In genomic region chr12:50055831-50056628, GRCh38 we compare ENCODE assay signal across 8 cellular contexts. TPM values are rescaled to one million over a fixed set of nuclear protein-coding genes. Genes with fewer than 3 reads are reported as not detected.
DNase-seq lines count a peak whose midpoint lies in the region; ATAC-seq and TF ChIP-seq lines count a peak whose summit lies in the region.

No MANE protein-coding gene starts in this region.

- H3K27me3 ChIP-seq in HCT116 (ENCODE audit: insufficient read depth, low read length), result no peaks in the 10 kb centered on the region; the same call in 1 of the 2 replicates
- peaks cover 85% of the 10 kb centered on the region for H3K27me3 ChIP-seq in NT2/D1 (ENCODE audit: insufficient read depth, insufficient read length)
- peaks cover 59% of the 10 kb centered on the region for H3K27me3 ChIP-seq in neutrophil

- peak overlapping the region in 1 of 7 donors; percentile 65 for H3K27ac Mint-ChIP-seq in CD14-positive monocyte
- no peak overlapping the region for H3K27ac Mint-ChIP-seq in activated T-cell treated with anti-CD3 and anti-CD28 coated beads, Interleukin-2, amount 50 U/mL, for 72 hours
- H3K27ac Mint-ChIP-seq in type B pancreatic cell, result peak overlapping the region; percentile 18

- POLR2A ChIA-PET in HCT116 (lab: Charles Lee), result interaction anchor here (1.0 to 1.4 kb wide), 2 partner anchors 189 to 315 kb away, joined by 3 read pairs; partner anchors contain the start of gene TMBIM6

- H3K36me3 ChIP-seq in HCT116 (ENCODE audit: control insufficient read depth in 1 of 2, insufficient read depth in 2 of 2, low read length in 2 of 2) (peaks cover 0 to 13% of the 10 kb centered on the region in 2 experiments; a peak in 1 of 4 replicates), NT2/D1 (ENCODE audit: insufficient read depth, insufficient read length, low read length) (no peaks in the 10 kb centered on the region), neutrophil (no peaks in the 10 kb centered on the region)

- no peaks in the 10 kb centered on the region for H3K9me3 ChIP-seq in HCT116 (ENCODE audit: control insufficient read depth in 1 of 2, insufficient read depth in 1 of 2, low read depth in 1 of 2, low read length in 2 of 2)
- no peaks in the 10 kb centered on the region for H3K9me3 ChIP-seq in NT2/D1 (ENCODE audit: insufficient read depth, low read length)
- no peaks in the 10 kb centered on the region for H3K9me3 ChIP-seq in neutrophil

- no peak for TF ChIP-seq POLR2A in HCT116 (IDR thresholded peaks at IDR 0.05; ENCODE audit: borderline replicate concordance, extremely low read depth, insufficient read depth, insufficient read length)

- TF ChIP-seq RAD21 in HCT116 (IDR thresholded peaks at IDR 0.05; ENCODE audit: low read depth), result peak; percentile 90

- peak; percentile 99 for TF ChIP-seq CTCF in CD14-positive monocyte (IDR thresholded peaks at IDR 0.05)
- TF ChIP-seq CTCF in HCT116 (IDR thresholded peaks at IDR 0.05 in 2 of 3, conservative IDR thresholded peaks at IDR 0.05 in 1 of 3; ENCODE audit: borderline replicate concordance in 1 of 3, insufficient read depth in 1 of 3, low read depth in 2 of 3, low read length in 2 of 3), result peak; percentile 91 to 98 (median 96)
- peak; percentile 91 for TF ChIP-seq CTCF in neutrophil (IDR thresholded peaks at IDR 0.05)
- peak; percentile 97 for TF ChIP-seq CTCF in type B pancreatic cell (conservative IDR thresholded peaks at IDR 0.05)

- RAD21 ChIA-PET in HCT116 (lab: Charles Lee; ENCODE audit: low non-redundant PET in 1 of 2, low total read pairs in 2 of 2, uncharacterized antibody in 2 of 2, unreplicated experiment in 2 of 2), result interaction anchor here (1.0 to 2.1 kb wide), 5 partner anchors 17 to 110 kb away, joined by 3 to 8 read pairs (median 5); no protein-coding TSS in a partner anchor

- no peak overlapping the region for H3K4me3 ChIP-seq in HCT116 (replicated peaks in 1 of 2; ENCODE audit: low read depth in 1 of 2, low read length in 2 of 2)
- no peak overlapping the region for H3K4me3 ChIP-seq in NT2/D1 (ENCODE audit: insufficient read length, low read depth)
- H3K4me3 ChIP-seq in neutrophil (ENCODE audit: low read depth in 1 of 2, low read length in 1 of 2), result no peak overlapping the region

- intact Hi-C loops in CD14-positive monocyte (cut with micrococcal nuclease), result loop anchor here (2.0 to 5.0 kb wide), 2 partner anchors 89 kb away; no protein-coding TSS in a partner anchor
- intact Hi-C loops in HCT116 (cut with micrococcal nuclease), result loop anchor here (1.0 to 5.0 kb wide), 3 partner anchors 89 to 280 kb away; no protein-coding TSS in a partner anchor

- H3K4me1 ChIP-seq in HCT116 (ENCODE audit: control insufficient read depth in 1 of 2, insufficient read depth in 2 of 2, low read length in 2 of 2), result peaks cover 15 to 25% of the 10 kb centered on the region in 2 experiments; a peak in 3 of 4 replicates
- peaks cover 24% of the 10 kb centered on the region for H3K4me1 ChIP-seq in NT2/D1 (ENCODE audit: insufficient read depth, insufficient read length)
- H3K4me1 ChIP-seq in neutrophil (ENCODE audit: control insufficient read depth in 1 of 2, insufficient read depth in 1 of 2, low read depth in 1 of 2, low read length in 1 of 2), result peaks cover 28 to 37% of the 10 kb centered on the region in 2 experiments

- H3K27ac ChIP-seq in HCT116 (ENCODE audit: low read depth, low read length) (no peak overlapping the region; the same call in 1 of the 2 replicates), neutrophil (no peak overlapping the region)

- CTCF ChIA-PET in HCT116 (lab: Charles Lee), result interaction anchor here (0.8 to 3.6 kb wide), 13 partner anchors 9 to 278 kb away, joined by 3 to 39 read pairs (median 5); partner anchors contain the start of gene SMARCD1

- ATAC-seq in HCT116 (peak; percentile 61), HG02981 (IDR thresholded peaks at IDR 0.05; ENCODE audit: unreplicated experiment) (no peak)
- peak; percentile 24 to 34 for ATAC-seq in activated T-cell treated with anti-CD3 and anti-CD28 coated beads, Interleukin-2, amount 50 U/mL, for 72 hours (replicated peaks in 1 of 2)

- peak overlapping the region; percentile 92 for H2AFZ ChIP-seq in HCT116 (ENCODE audit: low read depth, low read length, poor library complexity, severe bottlenecking)

- H3K9me3 Mint-ChIP-seq in CD14-positive monocyte (peaks cover 0 to 17% (median 5%) of the 10 kb centered on the region in 7 donors), type B pancreatic cell (no peaks in the 10 kb centered on the region)
- H3K9me3 Mint-ChIP-seq in activated T-cell treated with anti-CD3 and anti-CD28 coated beads, Interleukin-2, amount 50 U/mL, for 72 hours, result no peaks in the 10 kb centered on the region

- H3K4me1 Mint-ChIP-seq in CD14-positive monocyte (peaks cover 50% of the 10 kb centered on the region), type B pancreatic cell (ENCODE audit: unreplicated experiment) (peaks cover 18% of the 10 kb centered on the region)
- peaks cover 48% of the 10 kb centered on the region for H3K4me1 Mint-ChIP-seq in activated T-cell treated with anti-CD3 and anti-CD28 coated beads, Interleukin-2, amount 50 U/mL, for 72 hours (ENCODE audit: low read depth)

- H3K4me3 Mint-ChIP-seq in CD14-positive monocyte (peak overlapping the region; percentile 48 to 96), type B pancreatic cell (peak overlapping the region; percentile 69)
- H3K4me3 Mint-ChIP-seq in activated T-cell treated with anti-CD3 and anti-CD28 coated beads, Interleukin-2, amount 50 U/mL, for 72 hours, result peak overlapping the region; percentile 80 to 87

- BruUV-seq in HCT116 (replicated peaks; lab: Mats Ljungman, UMichigan), result no TSS peak

- H3K36me3 Mint-ChIP-seq in CD14-positive monocyte (peaks cover 5 to 6% of the 10 kb centered on the region in 2 donors), type B pancreatic cell (peaks cover 3% of the 10 kb centered on the region)
- peaks cover under 1 to 3% of the 10 kb centered on the region in 2 donors for H3K36me3 Mint-ChIP-seq in activated T-cell treated with anti-CD3 and anti-CD28 coated beads, Interleukin-2, amount 50 U/mL, for 72 hours (ENCODE audit: insufficient read depth in 2 of 2)

- no peaks in the 10 kb centered on the region for H3K79me2 ChIP-seq in HCT116 (ENCODE audit: insufficient read depth, low read length)

- H3K27me3 Mint-ChIP-seq in CD14-positive monocyte (ENCODE audit: low read depth in 3 of 3), result peaks cover 41 to 52% (median 41%) of the 10 kb centered on the region in 3 donors
- H3K27me3 Mint-ChIP-seq in activated T-cell treated with anti-CD3 and anti-CD28 coated beads, Interleukin-2, amount 50 U/mL, for 72 hours (ENCODE audit: low read depth), result peaks cover 37% of the 10 kb centered on the region
- peaks cover 66% of the 10 kb centered on the region for H3K27me3 Mint-ChIP-seq in type B pancreatic cell

- peak overlapping the region; percentile 99 for H3K4me2 ChIP-seq in HCT116 (ENCODE audit: low read length)

- no peak for DNase-seq in CD14-positive monocyte (ENCODE audit: low spot score)
- peak; percentile 48 for DNase-seq in HCT116 (ENCODE audit: low read depth, low spot score)
- DNase-seq in NT2/D1 (ENCODE audit: low read depth, low spot score), result no peak
- DNase-seq in activated T-cell treated with anti-CD3 and anti-CD28 coated beads, Interleukin-2, amount 50 U/mL, for 72 hours, result peak; percentile 62 to 69
- peak; percentile 28 for DNase-seq in fibroblast of the conjunctiva (ENCODE audit: low read depth)
- no peak for DNase-seq in type B pancreatic cell (ENCODE audit: extremely low spot score, unreplicated experiment)

- no peaks in the 10 kb centered on the region for H4K20me1 ChIP-seq in HCT116 (ENCODE audit: insufficient read depth)

- H3K9ac ChIP-seq in HCT116 (ENCODE audit: low read length) (peak overlapping the region; percentile 42), NT2/D1 (ENCODE audit: insufficient read length, low read depth) (peak overlapping the region; percentile 27)

- no peaks in the 10 kb centered on the region for H3K9me2 ChIP-seq in HCT116 (ENCODE audit: insufficient read depth)

TF ChIP-seq in HCT116, 20 proteins besides CTCF, POLR2A, EP300 and RAD21:
- TF ChIP-seq YY1 (IDR thresholded peaks at IDR 0.05; ENCODE audit: extremely low read depth, insufficient replicate concordance, low read depth, low read length), result peak; percentile 28
- TF ChIP-seq, protein P1, sequence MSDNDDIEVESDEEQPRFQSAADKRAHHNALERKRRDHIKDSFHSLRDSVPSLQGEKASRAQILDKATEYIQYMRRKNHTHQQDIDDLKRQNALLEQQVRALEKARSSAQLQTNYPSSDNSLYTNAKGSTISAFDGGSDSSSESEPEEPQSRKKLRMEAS (IDR thresholded peaks at IDR 0.05), result peak; percentile 95
- TF ChIP-seq ATF3 (IDR thresholded peaks at IDR 0.05), result no peak

RNA-seq across cellular contexts. Expression of gene ASIC1, which starts 1.4 kb away (rescaled TPM):
- not detected for polyA plus RNA-seq in CD14-positive monocyte
- total RNA-seq in HCT116 (2021; ENCODE audit: unreplicated experiment) (28.9 TPM), type B pancreatic cell (ENCODE audit: low replicate concordance) (5.5 and 18.1 TPM in 2 replicates)
- 22.5 and 25.3 TPM in 2 replicates for polyA plus RNA-seq in HCT116 (2012)
- 10 to 100 TPM in 1 of 2 donors, 1 to 10 TPM in 1; 5.8 to 12.4 TPM for total RNA-seq in activated T-cell treated with anti-CD3 and anti-CD28 coated beads, Interleukin-2, amount 50 U/mL, for 72 hours

RNA-seq across cellular contexts. Expression of gene SMARCD1, which starts 29.1 kb away (rescaled TPM):
- 1 to 10 TPM; 3.7 to 7.8 TPM for polyA plus RNA-seq in CD14-positive monocyte
- 64.8 TPM for total RNA-seq in HCT116 (2021; ENCODE audit: unreplicated experiment)
- polyA plus RNA-seq in HCT116 (2012), result 34.5 and 37.9 TPM in 2 replicates
- 100 to 1,000 TPM in 1 of 2 donors, 10 to 100 TPM in 1; 91.0 to 111 TPM for total RNA-seq in activated T-cell treated with anti-CD3 and anti-CD28 coated beads, Interleukin-2, amount 50 U/mL, for 72 hours
- 55.0 and 100 TPM in 2 replicates for total RNA-seq in type B pancreatic cell (ENCODE audit: low replicate concordance)

RNA-seq across cellular contexts. Expression of gene RACGAP1, which starts 30.7 kb away (rescaled TPM):
- polyA plus RNA-seq in CD14-positive monocyte, result 1 to 10 TPM; 3.1 to 3.6 TPM
- total RNA-seq in HCT116 (2021; ENCODE audit: unreplicated experiment) (147 TPM), type B pancreatic cell (ENCODE audit: low replicate concordance) (32.4 and 70.6 TPM in 2 replicates)
- polyA plus RNA-seq in HCT116 (2012), result 132 and 143 TPM in 2 replicates
- 100 to 1,000 TPM; 121 to 150 TPM for total RNA-seq in activated T-cell treated with anti-CD3 and anti-CD28 coated beads, Interleukin-2, amount 50 U/mL, for 72 hours

RNA-seq across cellular contexts. Expression of gene GPD1, which starts 47.8 kb away (rescaled TPM):
- polyA plus RNA-seq in CD14-positive monocyte, result not detected
- 1.6 TPM for total RNA-seq in HCT116 (2021; ENCODE audit: unreplicated experiment)
- polyA plus RNA-seq in HCT116 (2012), result 1.0 and 1.2 TPM in 2 replicates
- total RNA-seq in activated T-cell treated with anti-CD3 and anti-CD28 coated beads, Interleukin-2, amount 50 U/mL, for 72 hours, result 1 to 10 TPM; 1.6 to 3.5 TPM
- 9.0 and 12.5 TPM in 2 replicates for total RNA-seq in type B pancreatic cell (ENCODE audit: low replicate concordance)

RNA-seq across cellular contexts. Expression of gene COX14, which starts 56.0 kb away (rescaled TPM):
- 100 to 1,000 TPM; 231 to 257 TPM for polyA plus RNA-seq in CD14-positive monocyte
- total RNA-seq in HCT116 (2021; ENCODE audit: unreplicated experiment), result 41.0 TPM
- polyA plus RNA-seq in HCT116 (2012), result 52.7 and 58.8 TPM in 2 replicates
- 10 to 100 TPM; 41.5 to 50.1 TPM for total RNA-seq in activated T-cell treated with anti-CD3 and anti-CD28 coated beads, Interleukin-2, amount 50 U/mL, for 72 hours
- total RNA-seq in type B pancreatic cell (ENCODE audit: low replicate concordance), result 42.6 and 55.2 TPM in 2 replicates

Comparison
In these comparisons a context has a peak if more than half of its experiments do, and no peak if none do; other contexts are left out.
1. DNase-seq: peak in HCT116 (single experiment), activated T-cell treated with anti-CD3 and anti-CD28 coated beads, Interleukin-2, amount 50 U/mL, for 72 hours (2 of 2) and fibroblast of the conjunctiva (single experiment); none in CD14-positive monocyte (single experiment), NT2/D1 (single experiment) and type B pancreatic cell (single experiment).
2. Peak in every context shown above with its lines, with median percentiles within 50 percentile points of each other: H3K4me3 Mint-ChIP-seq and CTCF ChIP-seq.